28 cellular contexts compared by ENCODE assay signal in genomic region chr3:163776753-163777152, GRCh38.
"Had no signal": no experiment of that assay in that cellular context is flagged by ENCODE, and none has a peak within 500 bp of the region (broad histone marks: within the 10 kb centered on the region; RNA-seq: fewer than 3 reads in every experiment).

No MANE protein-coding gene starts in this region.

- H3K4me1 ChIP-seq: gastrocnemius medialis, heart right ventricle, left ventricle myocardium inferior, lower lobe of right lung, psoas muscle, spleen, transverse colon, upper lobe of right lung, uterus had no signal

- H3K4me3 ChIP-seq: dorsolateral prefrontal cortex, gastrocnemius medialis, heart right ventricle, left ventricle myocardium inferior, lower lobe of right lung, ovary, psoas muscle, skin epidermis, spleen, transverse colon, upper lobe of right lung, uterus had no signal

- H3K27ac ChIP-seq: dorsolateral prefrontal cortex, epithelial cell of prostate, gastrocnemius medialis, heart right ventricle, left ventricle myocardium inferior, lower lobe of right lung, ovary, psoas muscle, skin epidermis, spleen, transverse colon, upper lobe of right lung, uterus had no signal

- FAIRE-seq: colon, islet of Langerhans had no signal

- DNase-seq: dorsolateral prefrontal cortex; effector CD4-positive, alpha-beta T cell; endodermal cell; foreskin fibroblast; gastrocnemius medialis; heart right ventricle; hippocampal formation; left cardiac atrium; left ventricle myocardium inferior; lower lobe of right lung; naive thymus-derived CD8-positive, alpha-beta T cell; nephron progenitor cell; nucleus accumbens; ovary; posterior cingulate gyrus; psoas muscle; right cardiac atrium; spleen; stimulated activated CD4-positive, alpha-beta T cell treated with anti-CD3 and anti-CD28 coated beads, Interleukin-2, amount 100 ng/mL, for 48 hours; stimulated activated naive B cell treated with anti-CD40 and anti-IgM and Interleukin-4, amounts not matched to agents 10 μg/mL and 1 μg/mL and 100 μg/mL, for 72 hours; transverse colon; upper lobe of right lung; uterus had no signal

- H3K36me3 ChIP-seq: gastrocnemius medialis, heart right ventricle, left ventricle myocardium inferior, lower lobe of right lung, ovary, spleen, transverse colon, upper lobe of right lung, uterus had no signal

- H3K27me3 ChIP-seq: dorsolateral prefrontal cortex, gastrocnemius medialis, heart right ventricle, ovary, spleen, transverse colon, upper lobe of right lung, uterus had no signal

- ATAC-seq: esophagus mucosa; gastrocnemius medialis; heart right ventricle; left cardiac atrium; lower lobe of right lung; naive thymus-derived CD8-positive, alpha-beta T cell; psoas muscle; right cardiac atrium; stimulated activated naive B cell treated with anti-CD40 and anti-IgM and Interleukin-4, amounts not matched to agents 10 μg/mL and 1 μg/mL and 100 μg/mL, for 72 hours; upper lobe of right lung had no signal

- H3K9me3 ChIP-seq: gastrocnemius medialis, lower lobe of right lung, ovary, psoas muscle, transverse colon, upper lobe of right lung, uterus had no signal
